In genomic region chr17:82022981-82023446, GRCh38 we compare ENCODE assay signal across 8 cellular contexts. TPM values are rescaled to one million over a fixed set of nuclear protein-coding genes. Genes with fewer than 3 reads are reported as not detected.
DNase-seq lines count a peak whose midpoint lies in the region; ATAC-seq and FAIRE-seq lines count a peak whose summit lies in the region.

Gene LRRC45, plus strand, starts transcription at chr17:82023305. Its CDS starts 339 bp downstream, at chr17:82023644.

- peak; percentile 62 for ATAC-seq in HG03457 (IDR thresholded peaks at IDR 0.05; ENCODE audit: unreplicated experiment)

- peak; percentile 99 for DNase-seq in AG20443 (ENCODE audit: low spot score)
- peak; percentile 99 for DNase-seq in GM19240 (ENCODE audit: insufficient read length, low spot score)
- DNase-seq in NCI-H524 (lab: John Stamatoyannopoulos, UW): peak; percentile 100
- DNase-seq in activated CD4-positive, alpha-beta T cell treated with anti-CD3 and anti-CD28 coated beads for 24 hours (ENCODE audit: low read depth in 2 of 2): peak; percentile 99 to 100
- peak; percentile 99 for DNase-seq in cerebellum (ENCODE audit: low spot score)
- DNase-seq in stimulated activated CD4-positive, alpha-beta T cell treated with anti-CD3 and anti-CD28 coated beads, Interleukin-12 subunit alpha, Interleukin-12 subunit beta, amount 100 ng/mL, for 24 hours (ENCODE audit: low read depth in 2 of 2): peak; percentile 100

- peak; percentile 56 for FAIRE-seq in islet of Langerhans (lab: Jason Lieb, UNC)

RNA-seq across cellular contexts. Expression of gene LRRC45, which starts in this region (rescaled TPM):
- total RNA-seq in cerebellum: 12.9 TPM

Comparison
In these comparisons a context has a peak if more than half of its experiments do, and no peak if none do; other contexts are left out.
1. Peak in every context shown above with its lines: DNase-seq and ATAC-seq.